ENCODE assay signal across 23 cellular contexts in genomic region chr1:161631076-161631475, GRCh38. TPM values are rescaled to one million over a fixed set of nuclear protein-coding genes. Genes with fewer than 3 reads are reported as not detected.
DNase-seq lines count a peak whose midpoint lies in the region; ATAC-seq and TF ChIP-seq lines count a peak whose summit lies in the region.
"Had no signal": no experiment of that assay in that cellular context is flagged by ENCODE, and none has a peak within 500 bp of the region (broad histone marks: within the 10 kb centered on the region; RNA-seq: fewer than 3 reads in every experiment).

Gene FCGR3B, minus strand, starts transcription at chr1:161631176. Its CDS starts 82 bp downstream, at chr1:161631094.

- no peak for TF ChIP-seq EP300 in upper lobe of left lung (IDR thresholded peaks at IDR 0.05)

- DNase-seq in lower lobe of right lung (no peak), upper lobe of left lung (no peak), chondrocyte (ENCODE audit: low spot score) (no peak), cortex of kidney (lab: John Stamatoyannopoulos, UW) (no peak), caudate nucleus (lab: John Stamatoyannopoulos, UW) (no peak)
- DNase-seq: C1 segment of cervical spinal cord; Calu3; CD4-positive, alpha-beta memory T cell; COR-L47; DMS53; DMS79 treated with DMSO at 0.1 percent for 48 hours; GF-D8; GOT3; HFFc6 had no signal

- peaks cover 6% of the 10 kb centered on the region for H3K27me3 Mint-ChIP-seq in chondrocyte (ENCODE audit: low read depth)
- H3K27me3 Mint-ChIP-seq: CD4-positive, alpha-beta memory T cell had no signal

- H3K36me3 Mint-ChIP-seq in chondrocyte (ENCODE audit: low read depth): no peaks in the 10 kb centered on the region
- H3K36me3 Mint-ChIP-seq: CD4-positive, alpha-beta memory T cell had no signal

- WGBS in adipose tissue, 3 donors: 68 to 78% (median 71%) methylated on average over 4 of the region's 4 CpGs
- whole genome bisulfite sequencing in upper lobe of left lung, 2 donors: 81 to 96% methylated on average over 4 of the region's 4 CpGs

- H3K9me3 ChIP-seq in lower lobe of right lung (no peaks in the 10 kb centered on the region), neutrophil (no peaks in the 10 kb centered on the region), upper lobe of left lung (no peaks in the 10 kb centered on the region)
- H3K9me3 ChIP-seq: HAP-1 had no signal

- H3K27ac ChIP-seq in adipose tissue (ENCODE audit: low read depth, low read length) (no peak within 1 kb of the TSS), lower lobe of right lung (no peak within 1 kb of the TSS), neutrophil (peak within 1 kb of the TSS; percentile 89), upper lobe of left lung (peak within 1 kb of the TSS in 1 of 4 donors; percentile 59), caudate nucleus (ENCODE audit: low read depth, low read length) (no peak within 1 kb of the TSS)

- H3K36me3 ChIP-seq in lower lobe of right lung (no peaks in the 10 kb centered on the region), neutrophil (peaks cover 23% of the 10 kb centered on the region), upper lobe of left lung (no peaks in the 10 kb centered on the region)
- H3K36me3 ChIP-seq: HAP-1 had no signal

- no peak for TF ChIP-seq CTCF in lower lobe of right lung (IDR thresholded peaks at IDR 0.05)
- TF ChIP-seq CTCF in neutrophil (IDR thresholded peaks at IDR 0.05): no peak
- TF ChIP-seq CTCF in upper lobe of left lung (IDR thresholded peaks at IDR 0.05): no peak
- TF ChIP-seq CTCF in chondrocyte (IDR thresholded peaks at IDR 0.05): no peak

- H3K4me3 ChIP-seq in lower lobe of right lung (no peak within 1 kb of the TSS), neutrophil (ENCODE audit: low read depth in 1 of 2, low read length in 1 of 2) (peak within 1 kb of the TSS; percentile 67 to 90), upper lobe of left lung (no peak within 1 kb of the TSS)
- H3K4me3 ChIP-seq: HAP-1 had no signal

- TF ChIP-seq POLR2A in upper lobe of left lung (IDR thresholded peaks at IDR 0.05): no peak

- no peak within 1 kb of the TSS for H3K4me3 Mint-ChIP-seq in chondrocyte (ENCODE audit: unreplicated experiment)
- H3K4me3 Mint-ChIP-seq: CD4-positive, alpha-beta memory T cell; HFFc6 had no signal

- intact Hi-C loops in lower lobe of right lung (cut with DNase I): no loop called here

- H3K9me3 Mint-ChIP-seq in chondrocyte (ENCODE audit: low read depth): no peaks in the 10 kb centered on the region
- H3K9me3 Mint-ChIP-seq: CD4-positive, alpha-beta memory T cell; HFFc6 had no signal

- H3K4me1 ChIP-seq in lower lobe of right lung (no peaks in the 10 kb centered on the region), neutrophil (ENCODE audit: control insufficient read depth in 1 of 2, insufficient read depth in 1 of 2, low read depth in 1 of 2, low read length in 1 of 2) (peaks cover 8 to 79% of the 10 kb centered on the region in 2 experiments), upper lobe of left lung (no peaks in the 10 kb centered on the region)
- H3K4me1 ChIP-seq: HAP-1 had no signal

- H3K27ac Mint-ChIP-seq in chondrocyte (ENCODE audit: unreplicated experiment): no peak within 1 kb of the TSS
- H3K27ac Mint-ChIP-seq: HFFc6 had no signal

- H3K4me1 Mint-ChIP-seq in chondrocyte (ENCODE audit: low read depth): no peaks in the 10 kb centered on the region

- H3K27me3 ChIP-seq in lower lobe of right lung (ENCODE audit: low read depth): no peaks in the 10 kb centered on the region
- no peaks in the 10 kb centered on the region for H3K27me3 ChIP-seq in neutrophil
- H3K27me3 ChIP-seq in upper lobe of left lung: no peaks in the 10 kb centered on the region

- no peak for ATAC-seq in lower lobe of right lung
- no peak for ATAC-seq in upper lobe of left lung (ENCODE audit: low FRiP score in 2 of 2)
- ATAC-seq in HG02610 (IDR thresholded peaks at IDR 0.05; ENCODE audit: unreplicated experiment): no peak

RNA-seq across cellular contexts. Expression of gene FCGR3B, which starts in this region (rescaled TPM):
- 10 to 100 TPM in 2 of 3 donors, under 1 TPM in 1; 0.36 to 28.2 (median 18.3) TPM for polyA plus RNA-seq in adipose tissue
- total RNA-seq in lower lobe of right lung: 50.1 TPM
- 10 to 100 TPM in 5 of 6 donors, 1 to 10 TPM in 1; 6.3 to 59.2 (median 20.4) TPM for total RNA-seq in upper lobe of left lung
- total RNA-seq in chondrocyte: not detected in 3 replicates
- total RNA-seq: A172; A673; Calu3; CD4-positive, alpha-beta memory T cell; Daoy; G401; HFFc6 had no signal
- polyA plus RNA-seq: BJ; CD4-positive, alpha-beta memory T cell had no signal

Comparison
In these comparisons a context has a peak if more than half of its experiments do, and no peak if none do; other contexts are left out.
1. H3K4me3 ChIP-seq: peak in neutrophil (2 of 2); none in lower lobe of right lung (single experiment) and upper lobe of left lung (0 of 4).